8 cellular contexts compared by ENCODE assay signal in the genomic region with DNA sequence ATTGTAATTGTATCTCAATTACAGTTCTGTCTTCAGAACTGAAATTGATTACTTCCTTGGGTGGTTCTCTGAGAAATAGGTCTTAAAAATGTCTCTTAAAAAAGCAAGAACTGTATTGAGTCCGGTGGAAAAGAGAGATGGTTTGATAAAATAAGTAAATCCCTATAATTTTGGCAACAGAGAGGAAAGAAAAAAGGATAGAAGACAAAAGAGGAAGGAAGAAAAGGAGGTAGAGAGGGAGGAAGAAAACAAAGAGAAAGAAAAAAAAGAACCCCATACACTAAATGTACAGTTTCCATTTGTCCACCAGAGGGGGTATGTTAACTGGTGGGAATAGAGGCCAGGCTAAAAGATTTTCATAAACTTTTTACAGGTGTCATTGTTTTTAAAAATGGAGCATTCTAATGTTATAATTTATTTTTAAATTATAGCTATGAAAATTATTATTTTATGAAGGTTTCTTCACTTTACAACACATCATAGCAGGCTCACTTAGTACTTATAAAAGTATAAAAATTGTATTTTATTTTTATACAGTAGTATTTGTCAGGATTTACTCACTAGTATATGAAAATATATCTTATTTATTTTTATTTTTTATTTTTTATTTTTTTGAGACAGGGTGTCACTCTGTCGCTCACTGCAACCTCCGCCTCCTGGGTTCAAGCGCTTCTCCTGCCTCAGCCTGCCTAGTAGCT. TPM values are rescaled to one million over a fixed set of nuclear protein-coding genes. Genes with fewer than 3 reads are reported as not detected.
DNase-seq lines count a peak whose midpoint lies in the region; ATAC-seq and TF ChIP-seq lines count a peak whose summit lies in the region.

No MANE protein-coding gene starts in this region.

- CTCF ChIA-PET in HEK293 (lab: Yijun Ruan, JAX): interaction anchor here (0.6 to 2.5 kb wide), 26 partner anchors 12 to 385 kb away, joined by 3 to 17 read pairs (median 4); a partner anchor contains a TSS

- peaks cover 0 to 7% of the 10 kb centered on the region in 2 experiments; a peak in 1 of 3 replicates for H3K36me3 ChIP-seq in HEK293 (ENCODE audit: control insufficient read depth in 2 of 2, insufficient read depth in 1 of 2, low read length in 2 of 2)
- H3K36me3 ChIP-seq in lower lobe of right lung: no peaks in the 10 kb centered on the region

- H3K4me3 ChIP-seq in HEK293 (ENCODE audit: low read depth, low read length): no peak overlapping the region
- H3K4me3 ChIP-seq in astrocyte of the cerebellum (ENCODE audit: low read depth, low read length): no peak overlapping the region
- H3K4me3 ChIP-seq in lower lobe of right lung: no peak overlapping the region

- TF ChIP-seq CTCF in C4-2B (conservative IDR thresholded peaks at IDR 0.05): peak; percentile 91
- peak; percentile 61; the same call in 1 of the 2 replicates for TF ChIP-seq CTCF in HEK293 (tag by site-specific recombination; IDR thresholded peaks at IDR 0.05)
- TF ChIP-seq CTCF in astrocyte of the cerebellum (IDR thresholded peaks at IDR 0.05; ENCODE audit: low read depth, low read length, missing control alignments): peak; percentile 62
- TF ChIP-seq CTCF in lower lobe of right lung (IDR thresholded peaks at IDR 0.05): peak; percentile 83

- no peaks in the 10 kb centered on the region for H3K27me3 ChIP-seq in lower lobe of right lung (ENCODE audit: low read depth)

- ATAC-seq in lower lobe of right lung (no peak), HG03097 (IDR thresholded peaks at IDR 0.05; ENCODE audit: low FRiP score, unreplicated experiment) (no peak), GM18870 (IDR thresholded peaks at IDR 0.05; ENCODE audit: unreplicated experiment) (no peak)

- no peaks in the 10 kb centered on the region for H3K4me1 ChIP-seq in HEK293 (ENCODE audit: control insufficient read depth, insufficient read depth, low read length)
- H3K4me1 ChIP-seq in lower lobe of right lung: peaks cover 5% of the 10 kb centered on the region

- intact Hi-C loops in lower lobe of right lung (cut with DNase I): no loop called here

- H3K27ac ChIP-seq in C4-2B (no peak overlapping the region), HEK293 (ENCODE audit: extremely low read depth, low read depth, low read length) (no peak overlapping the region), lower lobe of right lung (no peak overlapping the region)

- DNase-seq in NCI-H526 treated with DMSO at 0.1 percent for 48 hours (lab: John Stamatoyannopoulos, UW) (peak; percentile 18), astrocyte of the cerebellum (ENCODE audit: low read depth) (peak; percentile 22), lower lobe of right lung (no peak), AG08396 (ENCODE audit: low spot score) (no peak)

- in situ Hi-C loops in astrocyte of the cerebellum (cut with HindIII; ENCODE audit: low sequenced_read_pairs): no loop called here

- POLR2A ChIA-PET in HEK293 (lab: Yijun Ruan, JAX): no interaction called here

- no peaks in the 10 kb centered on the region for H3K9me3 ChIP-seq in HEK293 (ENCODE audit: control insufficient read depth, insufficient read depth, low read depth, low read length)
- H3K9me3 ChIP-seq in lower lobe of right lung: no peaks in the 10 kb centered on the region

TF ChIP-seq in HEK293, 187 proteins besides CTCF, POLR2A, EP300 and RAD21:
- TF ChIP-seq ZNF366 (tag by site-specific recombination; conservative IDR thresholded peaks at IDR 0.05) (peak; percentile 93), ZBTB17 (tag by site-specific recombination; IDR thresholded peaks at IDR 0.05) (0 out of 2 replicates have a peak, but pooled peaks have one; percentile 17), MYNN (tag by site-specific recombination; IDR thresholded peaks at IDR 0.05; ENCODE audit: borderline replicate concordance) (no peak), ZNF324 (tag by site-specific recombination; IDR thresholded peaks at IDR 0.05) (0 out of 2 replicates have a peak, but pooled peaks have one; percentile 25), ZNF654 (tag by site-specific recombination; IDR thresholded peaks at IDR 0.05; ENCODE audit: low read depth) (peak; percentile 87), GFI1B (tag by site-specific recombination; IDR thresholded peaks at IDR 0.05) (no peak)
- TF ChIP-seq, protein P1, sequence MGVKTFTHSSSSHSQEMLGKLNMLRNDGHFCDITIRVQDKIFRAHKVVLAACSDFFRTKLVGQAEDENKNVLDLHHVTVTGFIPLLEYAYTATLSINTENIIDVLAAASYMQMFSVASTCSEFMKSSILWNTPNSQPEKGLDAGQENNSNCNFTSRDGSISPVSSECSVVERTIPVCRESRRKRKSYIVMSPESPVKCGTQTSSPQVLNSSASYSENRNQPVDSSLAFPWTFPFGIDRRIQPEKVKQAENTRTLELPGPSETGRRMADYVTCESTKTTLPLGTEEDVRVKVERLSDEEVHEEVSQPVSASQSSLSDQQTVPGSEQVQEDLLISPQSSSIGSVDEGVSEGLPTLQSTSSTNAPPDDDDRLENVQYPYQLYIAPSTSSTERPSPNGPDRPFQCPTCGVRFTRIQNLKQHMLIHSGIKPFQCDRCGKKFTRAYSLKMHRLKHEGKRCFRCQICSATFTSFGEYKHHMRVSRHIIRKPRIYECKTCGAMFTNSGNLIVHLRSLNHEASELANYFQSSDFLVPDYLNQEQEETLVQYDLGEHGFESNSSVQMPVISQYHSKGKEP (tag by site-specific recombination; IDR thresholded peaks at IDR 0.05): 0 out of 2 replicates have a peak, but pooled peaks have one; percentile 7
- TF ChIP-seq, protein P2, sequence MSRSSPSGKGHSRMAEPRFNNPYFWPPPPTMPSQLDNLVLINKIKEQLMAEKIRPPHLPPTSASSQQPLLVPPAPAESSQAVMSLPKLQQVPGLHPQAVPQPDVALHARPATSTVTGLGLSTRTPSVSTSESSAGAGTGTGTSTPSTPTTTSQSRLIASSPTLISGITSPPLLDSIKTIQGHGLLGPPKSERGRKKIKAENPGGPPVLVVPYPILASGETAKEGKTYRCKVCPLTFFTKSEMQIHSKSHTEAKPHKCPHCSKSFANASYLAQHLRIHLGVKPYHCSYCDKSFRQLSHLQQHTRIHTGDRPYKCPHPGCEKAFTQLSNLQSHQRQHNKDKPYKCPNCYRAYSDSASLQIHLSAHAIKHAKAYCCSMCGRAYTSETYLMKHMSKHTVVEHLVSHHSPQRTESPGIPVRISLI (tag by site-specific recombination; IDR thresholded peaks at IDR 0.05): peak; percentile 84

RNA-seq across cellular contexts. Expression of a gene that starts 2.1 kb away (rescaled TPM):
- 2.9 TPM for total RNA-seq in lower lobe of right lung

RNA-seq across cellular contexts. Expression of a gene that starts 4.7 kb away (rescaled TPM):
- total RNA-seq in lower lobe of right lung: 41.4 TPM

Comparison
In these comparisons a context has a peak if more than half of its experiments do, and no peak if none do; other contexts are left out.
1. DNase-seq: peak in NCI-H526 treated with DMSO at 0.1 percent for 48 hours (single experiment) and astrocyte of the cerebellum (single experiment); none in lower lobe of right lung (single experiment) and AG08396 (single experiment).
2. Peak in every context shown above with its lines, with median percentiles within 50 percentile points of each other: CTCF ChIP-seq.